Comparison of ENCODE assay signal across 19 cellular contexts in genomic region chr2:160471950-160472349, GRCh38. TPM values are rescaled to one million over a fixed set of nuclear protein-coding genes. Genes with fewer than 3 reads are reported as not detected.
DNase-seq lines count a peak whose midpoint lies in the region; ATAC-seq and TF ChIP-seq lines count a peak whose summit lies in the region.
"Had no signal": no experiment of that assay in that cellular context is flagged by ENCODE, and none has a peak within 500 bp of the region (broad histone marks: within the 10 kb centered on the region; RNA-seq: fewer than 3 reads in every experiment).

No MANE protein-coding gene starts in this region.

- no TSS peak for BruUV-seq in PC-9 (replicated peaks; lab: Mats Ljungman, UMichigan)

- H4K20me1 ChIP-seq in hepatocyte (ENCODE audit: insufficient read depth, poor library complexity, severe bottlenecking) (no peaks in the 10 kb centered on the region), PC-9 (ENCODE audit: insufficient read depth) (no peaks in the 10 kb centered on the region)

- H3K79me2 ChIP-seq in hepatocyte (peaks cover 91% of the 10 kb centered on the region), PC-9 (ENCODE audit: low read depth) (peaks cover 46% of the 10 kb centered on the region)

- no peaks in the 10 kb centered on the region for H3K9me2 ChIP-seq in hepatocyte (replicated peaks; ENCODE audit: insufficient read depth)
- H3K9me2 ChIP-seq in PC-9 (ENCODE audit: insufficient read depth): no peaks in the 10 kb centered on the region

- H3K27ac ChIP-seq in hepatocyte (peak overlapping the region; percentile 38), stomach (peak overlapping the region in 4 of 5 donors; percentile 31 to 74 (median 64)), PC-9 (no peak overlapping the region)

- CTCF ChIA-PET in activated CD4-positive, alpha-beta memory T cell treated with anti-CD3 and anti-CD28 coated beads, Interleukin-2, amount 10 ng/mL, durations not matched to agents 7 days and 5 days (lab: Charles Lee): interaction anchor here (0.9 kb wide), 1 partner anchor 19 kb away, joined by 4 read pairs; no protein-coding TSS in a partner anchor
- CTCF ChIA-PET in PC-9 (lab: Charles Lee): no interaction called here

- DNase-seq in activated T-cell treated with anti-CD3 and anti-CD28 coated beads, Interleukin-2, amount 50 U/mL, for 4 hours: no peak
- DNase-seq in activated T-cell treated with anti-CD3 and anti-CD28 coated beads, Interleukin-2, amount 50 U/mL, for 48 hours: no peak
- DNase-seq in activated CD4-positive, alpha-beta memory T cell treated with anti-CD3 and anti-CD28 coated beads, Interleukin-2, amount 10 ng/mL, durations not matched to agents 7 days and 5 days: peak; percentile 33
- no peak for DNase-seq in hepatocyte (ENCODE audit: low spot score)
- no peak for DNase-seq in stomach
- no peak for DNase-seq in foreskin melanocyte
- DNase-seq in PC-9: no peak
- DNase-seq: ACHN, Caco-2, erythroblast, GF-D8, left cardiac atrium, NCI-H2107, NCI-H748 treated with DMSO at 0.1 percent for 48 hours had no signal

- ATAC-seq in activated T-cell treated with anti-CD3 and anti-CD28 coated beads, Interleukin-2, amount 50 U/mL, for 4 hours: peak in 1 of 2 donors; percentile 46
- no peak for ATAC-seq in HG02759 (IDR thresholded peaks at IDR 0.05; ENCODE audit: unreplicated experiment)
- ATAC-seq: activated CD4-positive, CD25-positive, alpha-beta regulatory T cell treated with anti-CD3 and anti-CD28 coated beads, Interleukin-2, amount 50 U/mL, for 24 hours; left cardiac atrium; sciatic nerve; stimulated activated memory B cell treated with anti-CD40 and anti-IgM and Interleukin-4, amounts not matched to agents 10 μg/mL and 1 μg/mL and 100 μg/mL, for 72 hours had no signal

- H3K36me3 Mint-ChIP-seq in activated T-cell treated with anti-CD3 and anti-CD28 coated beads, Interleukin-2, amount 50 U/mL, for 4 hours (ENCODE audit: insufficient read depth): peaks cover 3% of the 10 kb centered on the region
- peaks cover 4% of the 10 kb centered on the region for H3K36me3 Mint-ChIP-seq in activated CD4-positive, alpha-beta memory T cell treated with anti-CD3 and anti-CD28 coated beads, Interleukin-2, amount 10 ng/mL, durations not matched to agents 7 days and 5 days (ENCODE audit: low read depth)
- H3K36me3 Mint-ChIP-seq: stimulated activated memory B cell treated with anti-CD40 and anti-IgM and Interleukin-4, amounts not matched to agents 10 μg/mL and 1 μg/mL and 100 μg/mL, for 72 hours had no signal

- no peaks in the 10 kb centered on the region; the same call in 1 of the 2 replicates for H3F3A ChIP-seq in PC-9 (ENCODE audit: insufficient read depth, low read depth)

- peak overlapping the region; percentile 73 for H3K27ac Mint-ChIP-seq in activated CD4-positive, alpha-beta memory T cell treated with anti-CD3 and anti-CD28 coated beads, Interleukin-2, amount 10 ng/mL, durations not matched to agents 7 days and 5 days
- H3K27ac Mint-ChIP-seq: stimulated activated memory B cell treated with anti-CD40 and anti-IgM and Interleukin-4, amounts not matched to agents 10 μg/mL and 1 μg/mL and 100 μg/mL, for 72 hours had no signal

- H3K36me3 ChIP-seq in hepatocyte (replicated peaks; ENCODE audit: insufficient read depth, low read depth) (no peaks in the 10 kb centered on the region), stomach (no peaks in the 10 kb centered on the region), PC-9 (ENCODE audit: low read depth) (no peaks in the 10 kb centered on the region)

- H3K4me3 ChIP-seq in hepatocyte (no peak overlapping the region), stomach (no peak overlapping the region), PC-9 (no peak overlapping the region)

- TF ChIP-seq CTCF in hepatocyte (IDR thresholded peaks at IDR 0.05; ENCODE audit: poor library complexity): no peak
- TF ChIP-seq CTCF in stomach (IDR thresholded peaks at IDR 0.05): no peak
- no peak for TF ChIP-seq CTCF in PC-9 (conservative IDR thresholded peaks at IDR 0.05)

- POLR2A ChIA-PET in activated CD4-positive, alpha-beta memory T cell treated with anti-CD3 and anti-CD28 coated beads, Interleukin-2, amount 10 ng/mL, durations not matched to agents 7 days and 5 days (lab: Charles Lee): interaction anchor here (1.3 to 3.2 kb wide), 3 partner anchors 15 to 42 kb away, joined by 3 to 18 read pairs (median 6); partner anchors contain the start of gene RBMS1
- POLR2A ChIA-PET in PC-9 (lab: Charles Lee; ENCODE audit: unreplicated experiment): no interaction called here

- TF ChIP-seq EP300 in stomach (IDR thresholded peaks at IDR 0.05): no peak

- intact Hi-C loops in stomach (cut with DNase I; ENCODE audit: low total_unique reads): no loop called here
- intact Hi-C loops in PC-9 (cut with micrococcal nuclease; ENCODE audit: unreplicated experiment): no loop called here

- H3K9me3 ChIP-seq in hepatocyte (ENCODE audit: low read depth) (no peaks in the 10 kb centered on the region), stomach (no peaks in the 10 kb centered on the region), PC-9 (ENCODE audit: insufficient read depth, low read depth) (no peaks in the 10 kb centered on the region)
- H3K9me3 ChIP-seq: Caco-2 had no signal

- 59% methylated on average over 3 of the region's 3 CpGs for WGBS in hepatocyte (ENCODE audit: low lambda C conversion rate, missing lambda C conversion rate)
- 57 to 78% (median 71%) methylated on average over 3 of the region's 3 CpGs for WGBS in stomach, 5 donors

- H3K27me3 ChIP-seq in hepatocyte (no peaks in the 10 kb centered on the region), stomach (no peaks in the 10 kb centered on the region), PC-9 (ENCODE audit: insufficient read depth, low read depth) (no peaks in the 10 kb centered on the region)

- peaks cover 70% of the 10 kb centered on the region for H3K4me1 Mint-ChIP-seq in activated T-cell treated with anti-CD3 and anti-CD28 coated beads, Interleukin-2, amount 50 U/mL, for 4 hours (ENCODE audit: low read depth)
- H3K4me1 Mint-ChIP-seq in activated CD4-positive, alpha-beta memory T cell treated with anti-CD3 and anti-CD28 coated beads, Interleukin-2, amount 10 ng/mL, durations not matched to agents 7 days and 5 days: peaks cover 54% of the 10 kb centered on the region
- H3K4me1 Mint-ChIP-seq: stimulated activated memory B cell treated with anti-CD40 and anti-IgM and Interleukin-4, amounts not matched to agents 10 μg/mL and 1 μg/mL and 100 μg/mL, for 72 hours had no signal

- H3K4me3 Mint-ChIP-seq in activated T-cell treated with anti-CD3 and anti-CD28 coated beads, Interleukin-2, amount 50 U/mL, for 4 hours: peak overlapping the region; percentile 41
- no peak overlapping the region for H3K4me3 Mint-ChIP-seq in activated CD4-positive, alpha-beta memory T cell treated with anti-CD3 and anti-CD28 coated beads, Interleukin-2, amount 10 ng/mL, durations not matched to agents 7 days and 5 days
- H3K4me3 Mint-ChIP-seq: central memory CD8-positive, alpha-beta T cell; stimulated activated memory B cell treated with anti-CD40 and anti-IgM and Interleukin-4, amounts not matched to agents 10 μg/mL and 1 μg/mL and 100 μg/mL, for 72 hours had no signal

- no peaks in the 10 kb centered on the region for H3K9me3 Mint-ChIP-seq in activated T-cell treated with anti-CD3 and anti-CD28 coated beads, Interleukin-2, amount 50 U/mL, for 4 hours
- no peaks in the 10 kb centered on the region for H3K9me3 Mint-ChIP-seq in activated CD4-positive, alpha-beta memory T cell treated with anti-CD3 and anti-CD28 coated beads, Interleukin-2, amount 10 ng/mL, durations not matched to agents 7 days and 5 days
- H3K9me3 Mint-ChIP-seq: central memory CD8-positive, alpha-beta T cell; stimulated activated memory B cell treated with anti-CD40 and anti-IgM and Interleukin-4, amounts not matched to agents 10 μg/mL and 1 μg/mL and 100 μg/mL, for 72 hours had no signal

- peaks cover 52% of the 10 kb centered on the region for H3K4me1 ChIP-seq in hepatocyte (ENCODE audit: insufficient read depth)
- H3K4me1 ChIP-seq in stomach: peaks cover 6 to 45% (median 28%) of the 10 kb centered on the region in 4 donors
- no peaks in the 10 kb centered on the region for H3K4me1 ChIP-seq in PC-9 (replicated peaks; ENCODE audit: insufficient read depth)

- no peak for TF ChIP-seq POLR2A in stomach (IDR thresholded peaks at IDR 0.05)

- peak overlapping the region; percentile 43 for H3K4me2 ChIP-seq in hepatocyte
- no peak overlapping the region for H3K4me2 ChIP-seq in PC-9

- no peaks in the 10 kb centered on the region for H3K27me3 Mint-ChIP-seq in activated T-cell treated with anti-CD3 and anti-CD28 coated beads, Interleukin-2, amount 50 U/mL, for 4 hours (ENCODE audit: low read depth)
- no peaks in the 10 kb centered on the region for H3K27me3 Mint-ChIP-seq in activated CD4-positive, alpha-beta memory T cell treated with anti-CD3 and anti-CD28 coated beads, Interleukin-2, amount 10 ng/mL, durations not matched to agents 7 days and 5 days
- H3K27me3 Mint-ChIP-seq: central memory CD8-positive, alpha-beta T cell; stimulated activated memory B cell treated with anti-CD40 and anti-IgM and Interleukin-4, amounts not matched to agents 10 μg/mL and 1 μg/mL and 100 μg/mL, for 72 hours had no signal

- no peak overlapping the region for H2AFZ ChIP-seq in hepatocyte
- no peak overlapping the region for H2AFZ ChIP-seq in PC-9

RNA-seq across cellular contexts. Expression of gene RBMS1, which starts 21.7 kb away (rescaled TPM):
- 10 to 100 TPM; 47.1 to 63.4 (median 56.3) TPM for total RNA-seq in activated T-cell treated with anti-CD3 and anti-CD28 coated beads, Interleukin-2, amount 50 U/mL, for 4 hours
- 10 to 100 TPM; 65.5 to 67.5 TPM for total RNA-seq in activated CD4-positive, alpha-beta memory T cell treated with anti-CD3 and anti-CD28 coated beads, Interleukin-2, amount 10 ng/mL, durations not matched to agents 7 days and 5 days
- total RNA-seq in hepatocyte (87.9 and 94.6 TPM in 2 replicates), stomach (100 to 1,000 TPM in 1 of 5 donors, 10 to 100 TPM in 3, 1 to 10 TPM in 1; 4.3 to 134 (median 32.7) TPM), PC-9 (2021) (50.7 and 65.1 TPM in 2 replicates)
- polyA plus RNA-seq in hepatocyte (103 and 138 TPM in 2 replicates), stomach (10 to 100 TPM; 15.6 to 27.5 (median 24.7) TPM)
